In the genomic region with DNA sequence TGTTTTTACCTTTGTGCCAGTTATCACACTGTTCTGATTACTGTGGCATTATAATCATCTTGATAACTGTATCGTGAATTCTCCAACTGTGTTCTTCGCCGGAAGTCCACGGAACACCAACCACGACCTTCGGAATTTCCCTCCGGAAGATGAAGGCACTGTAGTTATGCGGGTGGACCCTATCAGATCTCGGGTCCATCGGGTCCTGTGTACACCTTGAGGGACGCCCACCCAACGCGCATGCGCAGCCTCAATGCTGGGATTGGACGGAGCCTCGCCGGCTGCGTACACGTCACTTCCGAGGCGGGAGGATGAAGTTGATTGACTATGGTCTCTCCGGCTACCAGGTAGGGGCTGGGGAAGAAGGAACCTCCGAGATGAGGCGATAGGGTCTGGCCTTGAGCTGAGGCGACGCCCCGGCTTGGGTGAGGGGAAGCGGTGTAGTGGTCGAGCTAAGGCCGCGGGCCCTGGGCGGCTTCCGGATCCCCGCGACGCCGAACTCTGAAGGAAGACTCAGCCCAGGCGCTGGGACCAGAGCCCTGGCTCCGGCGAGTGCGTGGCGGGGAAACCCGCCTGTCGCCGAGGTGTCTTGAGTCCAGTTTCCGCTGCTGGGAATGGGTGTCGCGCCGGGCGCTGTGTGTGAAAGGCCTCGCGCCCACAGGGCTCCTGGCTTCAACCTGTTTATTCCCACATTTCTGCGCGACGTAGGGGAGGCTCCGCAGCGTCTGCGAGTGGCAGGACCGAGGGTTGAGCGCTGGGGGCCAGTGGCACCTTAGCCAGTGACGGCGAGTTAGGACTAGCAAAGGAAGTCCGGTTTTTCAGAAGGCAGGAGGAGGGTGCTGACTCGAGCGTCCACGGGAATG, we compare ENCODE assay signal across 8 cellular contexts. TPM values are rescaled to one million over a fixed set of nuclear protein-coding genes. Genes with fewer than 3 reads are reported as not detected.
DNase-seq lines count a peak whose midpoint lies in the region; ATAC-seq lines count a peak whose summit lies in the region.

A gene with protein sequence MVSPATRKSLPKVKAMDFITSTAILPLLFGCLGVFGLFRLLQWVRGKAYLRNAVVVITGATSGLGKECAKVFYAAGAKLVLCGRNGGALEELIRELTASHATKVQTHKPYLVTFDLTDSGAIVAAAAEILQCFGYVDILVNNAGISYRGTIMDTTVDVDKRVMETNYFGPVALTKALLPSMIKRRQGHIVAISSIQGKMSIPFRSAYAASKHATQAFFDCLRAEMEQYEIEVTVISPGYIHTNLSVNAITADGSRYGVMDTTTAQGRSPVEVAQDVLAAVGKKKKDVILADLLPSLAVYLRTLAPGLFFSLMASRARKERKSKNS (plus strand): TSS at position 320 of the 863 bp plus-strand sequence. CDS start 8 bp downstream, at position 328.

- H3K4me2 ChIP-seq in BLaER1 = peak within 1 kb of the TSS; percentile 94

- peak within 1 kb of the TSS; percentile 89 for H3K9ac ChIP-seq in BLaER1

- peak within 1 kb of the TSS; percentile 88 for H3K4me3 ChIP-seq in BLaER1

- ATAC-seq in GM19324 (IDR thresholded peaks at IDR 0.05; ENCODE audit: low FRiP score, unreplicated experiment) (peak; percentile 95), HG03469 (IDR thresholded peaks at IDR 0.05; ENCODE audit: unreplicated experiment) (peak; percentile 81), left lobe of liver (peak; percentile 94)

- peaks cover 41% of the 10 kb centered on the region for H3K4me1 ChIP-seq in BLaER1

- H3K9me3 ChIP-seq in BLaER1 = no peaks in the 10 kb centered on the region

- H4K20me1 ChIP-seq in BLaER1 = peaks cover 5% of the 10 kb centered on the region; the same call in 1 of the 2 replicates

- no peaks in the 10 kb centered on the region for H3K27me3 ChIP-seq in BLaER1

- peak; percentile 87 for DNase-seq in NCI-H526 treated with DMSO at 0.1 percent for 48 hours (lab: John Stamatoyannopoulos, UW)
- DNase-seq in activated CD4-positive, alpha-beta T cell treated with anti-CD3 and anti-CD28 coated beads, Interleukin-2, amount 50 U/mL, for 1 hour = peak; percentile 96
- DNase-seq in dedifferentiated amniotic fluid mesenchymal stem cell (ENCODE audit: extremely low spot score) = peak; percentile 91
- peak; percentile 97 for DNase-seq in left lobe of liver (ENCODE audit: low spot score)
- DNase-seq in stimulated activated CD4-positive, alpha-beta T cell treated with anti-CD3 and anti-CD28 coated beads, Interleukin-2, amount 100 ng/mL, for 4 hours (ENCODE audit: low read depth) = peak; percentile 96

- H3K27ac ChIP-seq in BLaER1 = peak within 1 kb of the TSS; percentile 86

- no peaks in the 10 kb centered on the region for H3K36me3 ChIP-seq in BLaER1

RNA-seq across cellular contexts. Expression of the gene that starts here (rescaled TPM):
- total RNA-seq in left lobe of liver = 11.0 TPM

Comparison
In these comparisons a context has a peak if more than half of its experiments do, and no peak if none do; other contexts are left out.
1. Peak in every context shown above with its lines: DNase-seq, ATAC-seq, H3K4me3 ChIP-seq and H3K27ac ChIP-seq.